In genomic region chr1:206500046-206500445, GRCh38 we compare ENCODE assay signal across 31 cellular contexts. TPM values are rescaled to one million over a fixed set of nuclear protein-coding genes. Genes with fewer than 3 reads are reported as not detected.
"Had no signal": no experiment of that assay in that cellular context is flagged by ENCODE, and none has a peak within 500 bp of the region (broad histone marks: within the 10 kb centered on the region; RNA-seq: fewer than 3 reads in every experiment).

No MANE protein-coding gene starts in this region.

- H3K9me3 Mint-ChIP-seq: naive B cell; naive thymus-derived CD8-positive, alpha-beta T cell; natural killer cell treated with Interleukin-12 subunit alpha and Interleukin-12 subunit beta and Interleukin-15 and Interleukin-18, amount 100 ng/mL, for 72 hours; nephron progenitor cell; neural crest cell; stimulated activated effector memory CD8-positive, alpha-beta T cell treated with anti-CD3 and anti-CD28 coated beads, Interleukin-12 subunit alpha, Interleukin-12 subunit beta, amount 100 ng/mL, for 72 hours; stimulated activated naive B cell treated with anti-CD40 and anti-IgM and Interleukin-4, amounts not matched to agents 10 μg/mL and 1 μg/mL and 100 μg/mL, for 72 hours; stimulated activated naive CD8-positive, alpha-beta T cell treated with anti-CD3 and anti-CD28 coated beads, Interleukin-15, amount 100 ng/mL, for 72 hours; type B pancreatic cell had no signal

- H3K4me3 ChIP-seq: pancreas, psoas muscle, right lobe of liver, sigmoid colon, suprapubic skin, testis, tibial artery, transverse colon, upper lobe of right lung, uterus had no signal

- ATAC-seq: naive thymus-derived CD8-positive, alpha-beta T cell; natural killer cell treated with Interleukin-12 subunit alpha and Interleukin-12 subunit beta and Interleukin-15 and Interleukin-18, amount 100 ng/mL, for 72 hours; pancreas; psoas muscle; right cardiac atrium; right lobe of liver; stimulated activated effector memory CD8-positive, alpha-beta T cell treated with anti-CD3 and anti-CD28 coated beads, Interleukin-12 subunit alpha, Interleukin-12 subunit beta, amount 100 ng/mL, for 72 hours; stimulated activated naive B cell treated with anti-CD40 and anti-IgM and Interleukin-4, amounts not matched to agents 10 μg/mL and 1 μg/mL and 100 μg/mL, for 72 hours; stimulated activated naive CD8-positive, alpha-beta T cell treated with anti-CD3 and anti-CD28 coated beads, Interleukin-15, amount 100 ng/mL, for 72 hours; upper lobe of right lung had no signal

- H3K36me3 ChIP-seq: pancreas, right lobe of liver, sigmoid colon, suprapubic skin, tibial artery, transverse colon, upper lobe of right lung, uterus had no signal

- H3K36me3 Mint-ChIP-seq: naive B cell; natural killer cell treated with Interleukin-12 subunit alpha and Interleukin-12 subunit beta and Interleukin-15 and Interleukin-18, amount 100 ng/mL, for 72 hours had no signal

- H3K4me1 ChIP-seq: testis had no signal

- H3K27me3 Mint-ChIP-seq: naive B cell; naive thymus-derived CD8-positive, alpha-beta T cell; natural killer cell treated with Interleukin-12 subunit alpha and Interleukin-12 subunit beta and Interleukin-15 and Interleukin-18, amount 100 ng/mL, for 72 hours had no signal

- H3K9me3 ChIP-seq: neutrophil, pancreas, psoas muscle, right lobe of liver, sigmoid colon, suprapubic skin, testis, tibial artery, transverse colon, upper lobe of right lung, uterus had no signal

- DNase-seq: naive B cell; naive thymus-derived CD8-positive, alpha-beta T cell; nephron progenitor cell; nucleus accumbens; right cardiac atrium; sigmoid colon; small intestine; stimulated activated CD4-positive, alpha-beta T cell treated with anti-CD3 and anti-CD28 coated beads, Interleukin-15, amount 100 ng/mL, for 24 hours; stimulated activated CD4-positive, alpha-beta T cell treated with anti-CD3 and anti-CD28 coated beads, Interleukin-2, amount 100 ng/mL, for 24 hours; stimulated activated CD4-positive, alpha-beta T cell treated with anti-CD3 and anti-CD28 coated beads, Interleukin-2, amount 100 ng/mL, for 48 hours; stimulated activated CD4-positive, alpha-beta T cell treated with anti-CD3 and anti-CD28 coated beads, Interleukin-4, amount 100 ng/mL, for 24 hours; stimulated activated naive B cell treated with anti-CD40 and anti-IgM and Interleukin-4, amounts not matched to agents 10 μg/mL and 1 μg/mL and 100 μg/mL, for 72 hours; stimulated activated naive CD4-positive, alpha-beta T cell treated with Interleukin-2 at 50 U/mL for 16 hours; stimulated activated naive CD8-positive, alpha-beta T cell treated with anti-CD3 and anti-CD28 coated beads, Interleukin-15, amount 100 ng/mL, for 72 hours; substantia nigra; testis; tibial artery; transverse colon; upper lobe of right lung; uterus had no signal

- H3K27me3 ChIP-seq: pancreas, right lobe of liver, sigmoid colon, suprapubic skin, testis, tibial artery, transverse colon, upper lobe of right lung, uterus had no signal

- H3K27ac ChIP-seq: neutrophil, psoas muscle, testis had no signal

- H3K4me3 Mint-ChIP-seq: naive B cell; naive thymus-derived CD8-positive, alpha-beta T cell; natural killer cell treated with Interleukin-12 subunit alpha and Interleukin-12 subunit beta and Interleukin-15 and Interleukin-18, amount 100 ng/mL, for 72 hours; nephron progenitor cell; neural crest cell; stimulated activated effector memory CD8-positive, alpha-beta T cell treated with anti-CD3 and anti-CD28 coated beads, Interleukin-12 subunit alpha, Interleukin-12 subunit beta, amount 100 ng/mL, for 72 hours; stimulated activated naive B cell treated with anti-CD40 and anti-IgM and Interleukin-4, amounts not matched to agents 10 μg/mL and 1 μg/mL and 100 μg/mL, for 72 hours; stimulated activated naive CD8-positive, alpha-beta T cell treated with anti-CD3 and anti-CD28 coated beads, Interleukin-15, amount 100 ng/mL, for 72 hours; type B pancreatic cell had no signal

- H3K27ac Mint-ChIP-seq: naive B cell; natural killer cell treated with Interleukin-12 subunit alpha and Interleukin-12 subunit beta and Interleukin-15 and Interleukin-18, amount 100 ng/mL, for 72 hours; nephron progenitor cell; progenitor cell of endocrine pancreas; stimulated activated effector memory CD8-positive, alpha-beta T cell treated with anti-CD3 and anti-CD28 coated beads, Interleukin-12 subunit alpha, Interleukin-12 subunit beta, amount 100 ng/mL, for 72 hours; stimulated activated naive B cell treated with anti-CD40 and anti-IgM and Interleukin-4, amounts not matched to agents 10 μg/mL and 1 μg/mL and 100 μg/mL, for 72 hours; stimulated activated naive CD8-positive, alpha-beta T cell treated with anti-CD3 and anti-CD28 coated beads, Interleukin-15, amount 100 ng/mL, for 72 hours; type B pancreatic cell had no signal

RNA-seq across cellular contexts. Expression of gene RASSF5, which starts 7.3 kb away (rescaled TPM):
- total RNA-seq: osteocyte had no signal
